1 cellular context compared by ENCODE assay signal in genomic region chr9:120387257-120387999, GRCh38.
TF ChIP-seq lines count a peak whose summit lies in the region.

No MANE protein-coding gene starts in this region.

TF ChIP-seq in HepG2, 621 proteins besides CTCF, POLR2A, EP300 and RAD21 (continued from another document):
- TF ChIP-seq PREB (CRISPR knock-in tag; IDR thresholded peaks at IDR 0.05) (no peak), KLF15 (CRISPR knock-in tag; IDR thresholded peaks at IDR 0.05; ENCODE audit: borderline replicate concordance) (no peak), ZBTB49 (CRISPR knock-in tag; IDR thresholded peaks at IDR 0.05; ENCODE audit: borderline replicate concordance) (no peak), TOE1 (CRISPR knock-in tag; IDR thresholded peaks at IDR 0.05) (no peak), BRD4 (CRISPR knock-in tag; IDR thresholded peaks at IDR 0.05) (no peak), PRMT3 (CRISPR knock-in tag; IDR thresholded peaks at IDR 0.05; ENCODE audit: borderline replicate concordance, low read depth) (no peak), STAG1 (CRISPR knock-in tag; IDR thresholded peaks at IDR 0.05) (peak; percentile 51), NBN (conservative IDR thresholded peaks at IDR 0.05) (no peak), MIER3 (CRISPR knock-in tag; IDR thresholded peaks at IDR 0.05; ENCODE audit: borderline replicate concordance) (no peak), HNRNPLL (IDR thresholded peaks at IDR 0.05; ENCODE audit: low read depth, low read length, poor library complexity, severe bottlenecking) (no peak), E2F2 (CRISPR knock-in tag; IDR thresholded peaks at IDR 0.05; ENCODE audit: borderline replicate concordance) (no peak)
- TF ChIP-seq, protein P1, sequence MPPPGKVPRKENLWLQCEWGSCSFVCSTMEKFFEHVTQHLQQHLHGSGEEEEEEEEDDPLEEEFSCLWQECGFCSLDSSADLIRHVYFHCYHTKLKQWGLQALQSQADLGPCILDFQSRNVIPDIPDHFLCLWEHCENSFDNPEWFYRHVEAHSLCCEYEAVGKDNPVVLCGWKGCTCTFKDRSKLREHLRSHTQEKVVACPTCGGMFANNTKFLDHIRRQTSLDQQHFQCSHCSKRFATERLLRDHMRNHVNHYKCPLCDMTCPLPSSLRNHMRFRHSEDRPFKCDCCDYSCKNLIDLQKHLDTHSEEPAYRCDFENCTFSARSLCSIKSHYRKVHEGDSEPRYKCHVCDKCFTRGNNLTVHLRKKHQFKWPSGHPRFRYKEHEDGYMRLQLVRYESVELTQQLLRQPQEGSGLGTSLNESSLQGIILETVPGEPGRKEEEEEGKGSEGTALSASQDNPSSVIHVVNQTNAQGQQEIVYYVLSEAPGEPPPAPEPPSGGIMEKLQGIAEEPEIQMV (CRISPR knock-in tag; IDR thresholded peaks at IDR 0.05; ENCODE audit: low read depth): no peak
- TF ChIP-seq, protein P2, sequence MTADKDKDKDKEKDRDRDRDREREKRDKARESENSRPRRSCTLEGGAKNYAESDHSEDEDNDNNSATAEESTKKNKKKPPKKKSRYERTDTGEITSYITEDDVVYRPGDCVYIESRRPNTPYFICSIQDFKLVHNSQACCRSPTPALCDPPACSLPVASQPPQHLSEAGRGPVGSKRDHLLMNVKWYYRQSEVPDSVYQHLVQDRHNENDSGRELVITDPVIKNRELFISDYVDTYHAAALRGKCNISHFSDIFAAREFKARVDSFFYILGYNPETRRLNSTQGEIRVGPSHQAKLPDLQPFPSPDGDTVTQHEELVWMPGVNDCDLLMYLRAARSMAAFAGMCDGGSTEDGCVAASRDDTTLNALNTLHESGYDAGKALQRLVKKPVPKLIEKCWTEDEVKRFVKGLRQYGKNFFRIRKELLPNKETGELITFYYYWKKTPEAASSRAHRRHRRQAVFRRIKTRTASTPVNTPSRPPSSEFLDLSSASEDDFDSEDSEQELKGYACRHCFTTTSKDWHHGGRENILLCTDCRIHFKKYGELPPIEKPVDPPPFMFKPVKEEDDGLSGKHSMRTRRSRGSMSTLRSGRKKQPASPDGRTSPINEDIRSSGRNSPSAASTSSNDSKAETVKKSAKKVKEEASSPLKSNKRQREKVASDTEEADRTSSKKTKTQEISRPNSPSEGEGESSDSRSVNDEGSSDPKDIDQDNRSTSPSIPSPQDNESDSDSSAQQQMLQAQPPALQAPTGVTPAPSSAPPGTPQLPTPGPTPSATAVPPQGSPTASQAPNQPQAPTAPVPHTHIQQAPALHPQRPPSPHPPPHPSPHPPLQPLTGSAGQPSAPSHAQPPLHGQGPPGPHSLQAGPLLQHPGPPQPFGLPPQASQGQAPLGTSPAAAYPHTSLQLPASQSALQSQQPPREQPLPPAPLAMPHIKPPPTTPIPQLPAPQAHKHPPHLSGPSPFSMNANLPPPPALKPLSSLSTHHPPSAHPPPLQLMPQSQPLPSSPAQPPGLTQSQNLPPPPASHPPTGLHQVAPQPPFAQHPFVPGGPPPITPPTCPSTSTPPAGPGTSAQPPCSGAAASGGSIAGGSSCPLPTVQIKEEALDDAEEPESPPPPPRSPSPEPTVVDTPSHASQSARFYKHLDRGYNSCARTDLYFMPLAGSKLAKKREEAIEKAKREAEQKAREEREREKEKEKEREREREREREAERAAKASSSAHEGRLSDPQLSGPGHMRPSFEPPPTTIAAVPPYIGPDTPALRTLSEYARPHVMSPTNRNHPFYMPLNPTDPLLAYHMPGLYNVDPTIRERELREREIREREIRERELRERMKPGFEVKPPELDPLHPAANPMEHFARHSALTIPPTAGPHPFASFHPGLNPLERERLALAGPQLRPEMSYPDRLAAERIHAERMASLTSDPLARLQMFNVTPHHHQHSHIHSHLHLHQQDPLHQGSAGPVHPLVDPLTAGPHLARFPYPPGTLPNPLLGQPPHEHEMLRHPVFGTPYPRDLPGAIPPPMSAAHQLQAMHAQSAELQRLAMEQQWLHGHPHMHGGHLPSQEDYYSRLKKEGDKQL (CRISPR knock-in tag; IDR thresholded peaks at IDR 0.05; ENCODE audit: low read depth): 0 out of 2 replicates have a peak, but pooled peaks have one; percentile 53
- TF ChIP-seq, protein P3, sequence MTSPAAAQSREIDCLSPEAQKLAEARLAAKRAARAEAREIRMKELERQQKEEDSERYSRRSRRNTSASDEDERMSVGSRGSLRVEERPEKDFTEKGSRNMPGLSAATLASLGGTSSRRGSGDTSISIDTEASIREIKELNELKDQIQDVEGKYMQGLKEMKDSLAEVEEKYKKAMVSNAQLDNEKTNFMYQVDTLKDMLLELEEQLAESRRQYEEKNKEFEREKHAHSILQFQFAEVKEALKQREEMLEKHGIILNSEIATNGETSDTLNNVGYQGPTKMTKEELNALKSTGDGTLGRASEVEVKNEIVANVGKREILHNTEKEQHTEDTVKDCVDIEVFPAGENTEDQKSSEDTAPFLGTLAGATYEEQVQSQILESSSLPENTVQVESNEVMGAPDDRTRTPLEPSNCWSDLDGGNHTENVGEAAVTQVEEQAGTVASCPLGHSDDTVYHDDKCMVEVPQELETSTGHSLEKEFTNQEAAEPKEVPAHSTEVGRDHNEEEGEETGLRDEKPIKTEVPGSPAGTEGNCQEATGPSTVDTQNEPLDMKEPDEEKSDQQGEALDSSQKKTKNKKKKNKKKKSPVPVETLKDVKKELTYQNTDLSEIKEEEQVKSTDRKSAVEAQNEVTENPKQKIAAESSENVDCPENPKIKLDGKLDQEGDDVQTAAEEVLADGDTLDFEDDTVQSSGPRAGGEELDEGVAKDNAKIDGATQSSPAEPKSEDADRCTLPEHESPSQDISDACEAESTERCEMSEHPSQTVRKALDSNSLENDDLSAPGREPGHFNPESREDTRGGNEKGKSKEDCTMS (CRISPR knock-in tag; conservative IDR thresholded peaks at IDR 0.05): no peak
